ENCODE assay signal across 25 cellular contexts in the genomic region with DNA sequence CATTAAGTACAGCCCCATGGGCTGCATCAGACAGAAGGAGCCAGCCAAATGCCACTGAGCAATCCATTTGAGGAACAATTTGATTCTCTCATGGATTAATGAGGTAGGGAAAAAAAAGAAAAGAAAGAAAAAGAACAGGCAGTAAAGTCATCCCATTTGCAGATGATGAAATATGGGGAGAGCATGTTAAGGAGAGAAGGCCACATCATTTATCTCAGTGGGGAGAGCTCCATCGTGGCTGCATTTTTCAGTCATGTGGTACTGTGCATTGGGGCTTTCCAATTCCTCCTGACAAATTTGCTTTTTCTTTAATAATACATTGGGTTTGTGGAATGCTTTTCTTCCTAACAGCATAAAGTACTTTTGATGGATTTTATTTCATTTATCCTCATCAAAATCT.
A peak's percentile ranks its signal among the peaks of the same experiment; 100 is the strongest.
DNase-seq lines count a peak whose midpoint lies in the region; ATAC-seq and TF ChIP-seq lines count a peak whose summit lies in the region.
"Had no signal": no experiment of that assay in that cellular context is flagged by ENCODE, and none has a peak within 500 bp of the region (broad histone marks: within the 10 kb centered on the region; RNA-seq: fewer than 3 reads in every experiment).

No MANE protein-coding gene starts in this region.

- H3K4me2 ChIP-seq in GM23248 (ENCODE audit: unreplicated experiment), result peak overlapping the region; percentile 36

- no peaks in the 10 kb centered on the region for H3K36me3 ChIP-seq in GM23248 (ENCODE audit: low read depth)
- H3K36me3 ChIP-seq: adrenal gland, right lobe of liver had no signal

- H3K27ac Mint-ChIP-seq in HFFc6, result no peak overlapping the region
- H3K27ac Mint-ChIP-seq: endodermal cell had no signal

- H3K9me2 ChIP-seq in GM23248 (ENCODE audit: insufficient read depth), result no peaks in the 10 kb centered on the region; the same call in 1 of the 2 replicates

- H3K4me3 ChIP-seq in AG09309 (ENCODE audit: control insufficient read depth, low read depth, low read length) (no peak overlapping the region), GM23248 (no peak overlapping the region), astrocyte of the spinal cord (ENCODE audit: low read depth, low read length) (no peak overlapping the region)
- H3K4me3 ChIP-seq: adrenal gland, right lobe of liver had no signal

- H3K9ac ChIP-seq in GM23248, result 0 out of 2 replicates have a peak overlapping the region, but pooled peaks have one; percentile 4
- H3K9ac ChIP-seq: parathyroid adenoma had no signal

- H3K27me3 ChIP-seq in GM23248 (replicated peaks; ENCODE audit: insufficient read depth), result no peaks in the 10 kb centered on the region
- H3K27me3 ChIP-seq: adrenal gland, right lobe of liver had no signal

- H3K4me3 Mint-ChIP-seq in HFFc6, result no peak overlapping the region
- H3K4me3 Mint-ChIP-seq: endodermal cell had no signal

- no peaks in the 10 kb centered on the region for H3K27me3 Mint-ChIP-seq in HFFc6 (ENCODE audit: insufficient read depth)

- H3K9me3 ChIP-seq in GM23248 (ENCODE audit: low read depth), result no peaks in the 10 kb centered on the region
- H3K9me3 ChIP-seq: adrenal gland, right lobe of liver had no signal

- WGBS in GM23248 (ENCODE audit: low coverage in 1 of 2, low lambda C conversion rate in 2 of 2, missing lambda C conversion rate in 2 of 2), 2 experiments, result 0 to 12% methylated on average over 1 of the region's 1 CpG

- peaks cover 43% of the 10 kb centered on the region for H3F3A ChIP-seq in GM23248 (ENCODE audit: insufficient read depth)

- H3K27ac ChIP-seq in GM23248, result peak overlapping the region; percentile 72
- H3K27ac ChIP-seq: adrenal gland, parathyroid adenoma, right lobe of liver had no signal

- no peaks in the 10 kb centered on the region for H4K20me1 ChIP-seq in GM23248 (ENCODE audit: insufficient read depth)

- peaks cover 46% of the 10 kb centered on the region for H3K4me1 ChIP-seq in GM23248 (ENCODE audit: insufficient read depth)
- H3K4me1 ChIP-seq: adrenal gland, parathyroid adenoma, right lobe of liver had no signal

- no peaks in the 10 kb centered on the region; the same call in 1 of the 2 replicates for H3K36me3 Mint-ChIP-seq in HFFc6 (ENCODE audit: low read depth)

- peaks cover 49% of the 10 kb centered on the region for H3K4me1 Mint-ChIP-seq in HFFc6 (ENCODE audit: low read depth)

- H3K79me2 ChIP-seq in GM23248 (ENCODE audit: insufficient read depth), result no peaks in the 10 kb centered on the region
- H3K79me2 ChIP-seq: parathyroid adenoma had no signal

- H3K9me3 Mint-ChIP-seq in HFFc6, result no peaks in the 10 kb centered on the region
- H3K9me3 Mint-ChIP-seq: endodermal cell had no signal

- DNase-seq in AG09309 (ENCODE audit: low read depth) (peak; percentile 49), GM23248 (peak; percentile 67), astrocyte of the spinal cord (ENCODE audit: low read depth, low spot score) (peak; percentile 23), iris pigment epithelial cell (ENCODE audit: low read depth) (peak; percentile 61), HFFc6 (no peak)
- DNase-seq: activated effector memory CD4-positive, alpha-beta T cell treated with anti-CD3 and anti-CD28 coated beads, Interleukin-2, amount 50 U/mL, for 16 hours; activated T-cell treated with anti-CD3 and anti-CD28 coated beads, Interleukin-2, amount 50 U/mL, for 1 hour; adrenal gland; Calu3; cortex of kidney; DMS79 treated with DMSO at 0.1 percent for 48 hours; endodermal cell; glutamatergic neuron; Kasumi-1; NCI-H146; NCI-H510A; right lobe of liver; stimulated activated CD4-positive, alpha-beta T cell treated with anti-CD3 and anti-CD28 coated beads, Interleukin-15, amount 100 ng/mL, for 24 hours; stimulated activated naive CD4-positive, alpha-beta T cell; T-helper 2 cell had no signal

- ATAC-seq in HG02981 (IDR thresholded peaks at IDR 0.05; ENCODE audit: unreplicated experiment) (no peak), HG03159 (IDR thresholded peaks at IDR 0.05; ENCODE audit: unreplicated experiment) (no peak), HG02588 (IDR thresholded peaks at IDR 0.05; ENCODE audit: unreplicated experiment) (no peak)
- ATAC-seq: esophagus mucosa, right lobe of liver had no signal

- no peak overlapping the region for H2AFZ ChIP-seq in GM23248
- H2AFZ ChIP-seq: parathyroid adenoma had no signal

- TF ChIP-seq CTCF in AG09309 (IDR thresholded peaks at IDR 0.05; ENCODE audit: control insufficient read depth, insufficient read depth, low read depth, low read length, missing control alignments) (no peak), astrocyte of the spinal cord (IDR thresholded peaks at IDR 0.05; ENCODE audit: low read depth, low read length) (no peak), HFFc6 (IDR thresholded peaks at IDR 0.05) (no peak)

- in situ Hi-C loops in GM23248 (cut with MboI) (no loop called here), astrocyte of the spinal cord (cut with HindIII; ENCODE audit: low sequenced_read_pairs) (no loop called here)
